Comparison of ENCODE assay signal across 1 cellular context in the genomic region with DNA sequence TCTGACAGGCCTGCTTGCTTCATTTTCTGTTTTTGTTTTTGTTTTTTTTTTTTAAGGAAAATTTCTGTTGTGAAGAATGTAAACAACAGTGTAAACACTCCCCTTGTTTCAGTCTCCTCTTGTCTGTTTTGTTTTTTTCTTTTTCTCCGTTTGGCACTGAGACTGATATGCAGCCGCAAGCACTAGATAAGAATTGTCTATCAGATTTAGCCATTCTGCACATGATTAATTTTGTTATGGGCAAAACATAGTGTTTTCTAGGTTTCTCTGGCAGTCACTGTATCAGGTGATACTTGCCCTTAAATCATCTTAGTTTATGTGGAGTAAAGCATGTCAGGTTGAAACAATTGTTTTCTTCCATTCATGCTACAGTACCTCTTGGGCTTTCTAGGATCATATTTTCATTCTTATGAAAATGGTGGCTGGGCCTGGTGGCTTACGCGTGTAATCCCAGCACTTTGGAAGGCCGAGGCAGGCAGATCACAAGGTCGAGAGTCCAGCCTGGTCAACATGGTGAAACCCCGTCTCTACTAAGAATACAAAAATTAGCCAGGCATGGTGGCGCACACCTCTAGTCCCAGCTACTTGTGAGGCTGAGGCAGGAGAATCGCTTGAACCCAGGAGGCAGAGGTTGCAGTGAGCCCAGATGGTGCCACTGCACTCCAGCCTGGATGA.
TF ChIP-seq lines count a peak whose summit lies in the region.

No MANE protein-coding gene starts in this region.

TF ChIP-seq in GM23338, 12 proteins besides CTCF, POLR2A, EP300 and RAD21 (continued from another document):
- TF ChIP-seq, protein P1, sequence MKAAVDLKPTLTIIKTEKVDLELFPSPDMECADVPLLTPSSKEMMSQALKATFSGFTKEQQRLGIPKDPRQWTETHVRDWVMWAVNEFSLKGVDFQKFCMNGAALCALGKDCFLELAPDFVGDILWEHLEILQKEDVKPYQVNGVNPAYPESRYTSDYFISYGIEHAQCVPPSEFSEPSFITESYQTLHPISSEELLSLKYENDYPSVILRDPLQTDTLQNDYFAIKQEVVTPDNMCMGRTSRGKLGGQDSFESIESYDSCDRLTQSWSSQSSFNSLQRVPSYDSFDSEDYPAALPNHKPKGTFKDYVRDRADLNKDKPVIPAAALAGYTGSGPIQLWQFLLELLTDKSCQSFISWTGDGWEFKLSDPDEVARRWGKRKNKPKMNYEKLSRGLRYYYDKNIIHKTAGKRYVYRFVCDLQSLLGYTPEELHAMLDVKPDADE (IDR thresholded peaks at IDR 0.05), result no peak
- TF ChIP-seq, protein P2, sequence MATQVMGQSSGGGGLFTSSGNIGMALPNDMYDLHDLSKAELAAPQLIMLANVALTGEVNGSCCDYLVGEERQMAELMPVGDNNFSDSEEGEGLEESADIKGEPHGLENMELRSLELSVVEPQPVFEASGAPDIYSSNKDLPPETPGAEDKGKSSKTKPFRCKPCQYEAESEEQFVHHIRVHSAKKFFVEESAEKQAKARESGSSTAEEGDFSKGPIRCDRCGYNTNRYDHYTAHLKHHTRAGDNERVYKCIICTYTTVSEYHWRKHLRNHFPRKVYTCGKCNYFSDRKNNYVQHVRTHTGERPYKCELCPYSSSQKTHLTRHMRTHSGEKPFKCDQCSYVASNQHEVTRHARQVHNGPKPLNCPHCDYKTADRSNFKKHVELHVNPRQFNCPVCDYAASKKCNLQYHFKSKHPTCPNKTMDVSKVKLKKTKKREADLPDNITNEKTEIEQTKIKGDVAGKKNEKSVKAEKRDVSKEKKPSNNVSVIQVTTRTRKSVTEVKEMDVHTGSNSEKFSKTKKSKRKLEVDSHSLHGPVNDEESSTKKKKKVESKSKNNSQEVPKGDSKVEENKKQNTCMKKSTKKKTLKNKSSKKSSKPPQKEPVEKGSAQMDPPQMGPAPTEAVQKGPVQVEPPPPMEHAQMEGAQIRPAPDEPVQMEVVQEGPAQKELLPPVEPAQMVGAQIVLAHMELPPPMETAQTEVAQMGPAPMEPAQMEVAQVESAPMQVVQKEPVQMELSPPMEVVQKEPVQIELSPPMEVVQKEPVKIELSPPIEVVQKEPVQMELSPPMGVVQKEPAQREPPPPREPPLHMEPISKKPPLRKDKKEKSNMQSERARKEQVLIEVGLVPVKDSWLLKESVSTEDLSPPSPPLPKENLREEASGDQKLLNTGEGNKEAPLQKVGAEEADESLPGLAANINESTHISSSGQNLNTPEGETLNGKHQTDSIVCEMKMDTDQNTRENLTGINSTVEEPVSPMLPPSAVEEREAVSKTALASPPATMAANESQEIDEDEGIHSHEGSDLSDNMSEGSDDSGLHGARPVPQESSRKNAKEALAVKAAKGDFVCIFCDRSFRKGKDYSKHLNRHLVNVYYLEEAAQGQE (IDR thresholded peaks at IDR 0.05; ENCODE audit: unreplicated experiment), result no peak
- no peak for TF ChIP-seq ZNF114 (CRISPR knock-in tag; IDR thresholded peaks at IDR 0.05)
- TF ChIP-seq, protein P3, sequence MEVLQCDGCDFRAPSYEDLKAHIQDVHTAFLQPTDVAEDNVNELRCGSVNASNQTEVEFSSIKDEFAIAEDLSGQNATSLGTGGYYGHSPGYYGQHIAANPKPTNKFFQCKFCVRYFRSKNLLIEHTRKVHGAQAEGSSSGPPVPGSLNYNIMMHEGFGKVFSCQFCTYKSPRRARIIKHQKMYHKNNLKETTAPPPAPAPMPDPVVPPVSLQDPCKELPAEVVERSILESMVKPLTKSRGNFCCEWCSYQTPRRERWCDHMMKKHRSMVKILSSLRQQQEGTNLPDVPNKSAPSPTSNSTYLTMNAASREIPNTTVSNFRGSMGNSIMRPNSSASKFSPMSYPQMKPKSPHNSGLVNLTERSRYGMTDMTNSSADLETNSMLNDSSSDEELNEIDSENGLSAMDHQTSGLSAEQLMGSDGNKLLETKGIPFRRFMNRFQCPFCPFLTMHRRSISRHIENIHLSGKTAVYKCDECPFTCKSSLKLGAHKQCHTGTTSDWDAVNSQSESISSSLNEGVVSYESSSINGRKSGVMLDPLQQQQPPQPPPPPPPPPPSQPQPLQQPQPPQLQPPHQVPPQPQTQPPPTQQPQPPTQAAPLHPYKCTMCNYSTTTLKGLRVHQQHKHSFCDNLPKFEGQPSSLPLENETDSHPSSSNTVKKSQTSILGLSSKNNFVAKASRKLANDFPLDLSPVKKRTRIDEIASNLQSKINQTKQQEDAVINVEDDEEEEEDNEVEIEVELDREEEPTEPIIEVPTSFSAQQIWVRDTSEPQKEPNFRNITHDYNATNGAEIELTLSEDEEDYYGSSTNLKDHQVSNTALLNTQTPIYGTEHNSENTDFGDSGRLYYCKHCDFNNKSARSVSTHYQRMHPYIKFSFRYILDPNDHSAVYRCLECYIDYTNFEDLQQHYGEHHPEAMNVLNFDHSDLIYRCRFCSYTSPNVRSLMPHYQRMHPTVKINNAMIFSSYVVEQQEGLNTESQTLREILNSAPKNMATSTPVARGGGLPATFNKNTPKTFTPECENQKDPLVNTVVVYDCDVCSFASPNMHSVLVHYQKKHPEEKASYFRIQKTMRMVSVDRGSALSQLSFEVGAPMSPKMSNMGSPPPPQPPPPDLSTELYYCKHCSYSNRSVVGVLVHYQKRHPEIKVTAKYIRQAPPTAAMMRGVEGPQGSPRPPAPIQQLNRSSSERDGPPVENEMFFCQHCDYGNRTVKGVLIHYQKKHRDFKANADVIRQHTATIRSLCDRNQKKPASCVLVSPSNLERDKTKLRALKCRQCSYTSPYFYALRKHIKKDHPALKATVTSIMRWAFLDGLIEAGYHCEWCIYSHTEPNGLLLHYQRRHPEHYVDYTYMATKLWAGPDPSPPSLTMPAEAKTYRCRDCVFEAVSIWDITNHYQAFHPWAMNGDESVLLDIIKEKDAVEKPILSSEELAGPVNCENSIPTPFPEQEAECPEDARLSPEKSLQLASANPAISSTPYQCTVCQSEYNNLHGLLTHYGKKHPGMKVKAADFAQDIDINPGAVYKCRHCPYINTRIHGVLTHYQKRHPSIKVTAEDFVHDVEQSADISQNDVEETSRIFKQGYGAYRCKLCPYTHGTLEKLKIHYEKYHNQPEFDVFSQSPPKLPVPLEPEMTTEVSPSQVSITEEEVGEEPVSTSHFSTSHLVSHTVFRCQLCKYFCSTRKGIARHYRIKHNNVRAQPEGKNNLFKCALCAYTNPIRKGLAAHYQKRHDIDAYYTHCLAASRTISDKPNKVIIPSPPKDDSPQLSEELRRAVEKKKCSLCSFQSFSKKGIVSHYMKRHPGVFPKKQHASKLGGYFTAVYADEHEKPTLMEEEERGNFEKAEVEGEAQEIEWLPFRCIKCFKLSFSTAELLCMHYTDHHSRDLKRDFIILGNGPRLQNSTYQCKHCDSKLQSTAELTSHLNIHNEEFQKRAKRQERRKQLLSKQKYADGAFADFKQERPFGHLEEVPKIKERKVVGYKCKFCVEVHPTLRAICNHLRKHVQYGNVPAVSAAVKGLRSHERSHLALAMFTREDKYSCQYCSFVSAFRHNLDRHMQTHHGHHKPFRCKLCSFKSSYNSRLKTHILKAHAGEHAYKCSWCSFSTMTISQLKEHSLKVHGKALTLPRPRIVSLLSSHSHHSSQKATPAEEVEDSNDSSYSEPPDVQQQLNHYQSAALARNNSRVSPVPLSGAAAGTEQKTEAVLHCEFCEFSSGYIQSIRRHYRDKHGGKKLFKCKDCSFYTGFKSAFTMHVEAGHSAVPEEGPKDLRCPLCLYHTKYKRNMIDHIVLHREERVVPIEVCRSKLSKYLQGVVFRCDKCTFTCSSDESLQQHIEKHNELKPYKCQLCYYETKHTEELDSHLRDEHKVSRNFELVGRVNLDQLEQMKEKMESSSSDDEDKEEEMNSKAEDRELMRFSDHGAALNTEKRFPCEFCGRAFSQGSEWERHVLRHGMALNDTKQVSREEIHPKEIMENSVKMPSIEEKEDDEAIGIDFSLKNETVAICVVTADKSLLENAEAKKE (CRISPR knock-in tag; IDR thresholded peaks at IDR 0.05), result no peak
- no peak for TF ChIP-seq STAT1 (IDR thresholded peaks at IDR 0.05; ENCODE audit: unreplicated experiment)
- no peak for TF ChIP-seq POLR2AphosphoS5 (IDR thresholded peaks at IDR 0.05; ENCODE audit: low read depth)
- TF ChIP-seq EZH2 (IDR thresholded peaks at IDR 0.05; ENCODE audit: low read depth, unreplicated experiment), result no peak
- TF ChIP-seq JUNB (IDR thresholded peaks at IDR 0.05; ENCODE audit: unreplicated experiment), result no peak
- TF ChIP-seq EZH2phosphoT487 (IDR thresholded peaks at IDR 0.05; ENCODE audit: unreplicated experiment), result no peak
